9 cellular contexts compared by ENCODE assay signal in genomic region chr2:216632321-216632951, GRCh38. TPM values are rescaled to one million over a fixed set of nuclear protein-coding genes. Genes with fewer than 3 reads are reported as not detected.
DNase-seq lines count a peak whose midpoint lies in the region; ATAC-seq and TF ChIP-seq lines count a peak whose summit lies in the region.
"Had no signal": no experiment of that assay in that cellular context is flagged by ENCODE, and none has a peak within 500 bp of the region (broad histone marks: within the 10 kb centered on the region; RNA-seq: fewer than 3 reads in every experiment).

No MANE protein-coding gene starts in this region.

- H3K4me1 ChIP-seq in SJCRH30 (peaks cover 8% of the 10 kb centered on the region), gastroesophageal sphincter (peaks cover 0 to 47% (median 8%) of the 10 kb centered on the region in 3 donors), gastrocnemius medialis (peaks cover 4 to 14% of the 10 kb centered on the region in 2 donors)

- TF ChIP-seq POLR2A in gastroesophageal sphincter (IDR thresholded peaks at IDR 0.05) (no peak), gastrocnemius medialis (IDR thresholded peaks at IDR 0.05) (no peak)

- 43 to 50% methylated on average over 6 to 10 of the region's 13 CpGs for WGBS in gastroesophageal sphincter (ENCODE audit: low coverage in 1 of 2), 2 donors

- intact Hi-C loops in gastrocnemius medialis (cut with DNase I; ENCODE audit: low total_unique reads), result no loop called here

- peak; percentile 24 for DNase-seq in NCI-H1436 (lab: John Stamatoyannopoulos, UW)
- no peak for DNase-seq in NCI-H1436 treated with DMSO at 0.1 percent for 48 hours (lab: John Stamatoyannopoulos, UW)
- no peak for DNase-seq in SJCRH30
- DNase-seq in gastrocnemius medialis, result no peak
- DNase-seq in CD1c-positive myeloid dendritic cell (ENCODE audit: extremely low spot score), result no peak

- ATAC-seq in gastroesophageal sphincter (no peak), gastrocnemius medialis (no peak), GM21528 (IDR thresholded peaks at IDR 0.05; ENCODE audit: low FRiP score, unreplicated experiment) (no peak), GM18873 (IDR thresholded peaks at IDR 0.05; ENCODE audit: low FRiP score, unreplicated experiment) (no peak)

- H3K27ac ChIP-seq in SJCRH30 (0 out of 2 replicates have a peak overlapping the region, but pooled peaks have one; percentile 24), gastroesophageal sphincter (peak overlapping the region in 3 of 4 donors; percentile 85 to 90 (median 87)), gastrocnemius medialis (no peak overlapping the region)
- H3K27ac ChIP-seq: epithelial cell of prostate had no signal

- H3K36me3 ChIP-seq in SJCRH30, result no peaks in the 10 kb centered on the region
- no peaks in the 10 kb centered on the region for H3K36me3 ChIP-seq in gastroesophageal sphincter
- no peaks in the 10 kb centered on the region for H3K36me3 ChIP-seq in gastrocnemius medialis

- TF ChIP-seq EP300 in gastroesophageal sphincter (IDR thresholded peaks at IDR 0.05), result no peak

- no peak for TF ChIP-seq CTCF in gastroesophageal sphincter (IDR thresholded peaks at IDR 0.05)
- no peak for TF ChIP-seq CTCF in gastrocnemius medialis (IDR thresholded peaks at IDR 0.05 in 4 of 5, conservative IDR thresholded peaks at IDR 0.05 in 1 of 5)

- no peaks in the 10 kb centered on the region for H3K27me3 ChIP-seq in SJCRH30
- peaks cover 10% of the 10 kb centered on the region for H3K27me3 ChIP-seq in gastroesophageal sphincter
- peaks cover 30 to 36% (median 33%) of the 10 kb centered on the region in 3 donors for H3K27me3 ChIP-seq in gastrocnemius medialis

- in situ Hi-C loops in gastrocnemius medialis (cut with MboI; ENCODE audit: low sequenced_read_pairs in 4 of 4), result no loop called here

- H3K9me3 ChIP-seq in SJCRH30 (replicated peaks) (no peaks in the 10 kb centered on the region), gastroesophageal sphincter (no peaks in the 10 kb centered on the region), gastrocnemius medialis (no peaks in the 10 kb centered on the region)

- H3K4me3 ChIP-seq in SJCRH30 (peak overlapping the region; percentile 79), gastroesophageal sphincter (peak overlapping the region in 1 of 2 donors; percentile 79), gastrocnemius medialis (peak overlapping the region in 3 of 4 donors; percentile 45 to 61 (median 46))

RNA-seq across cellular contexts. Expression of gene IGFBP2, which starts 0.8 kb away (rescaled TPM):
- 175 and 188 TPM in 2 replicates for total RNA-seq in SJCRH30 (2014; rRNA removed; shearing (Covaris generic))
- total RNA-seq in gastroesophageal sphincter (100 to 1,000 TPM; 137 to 449 (median 301) TPM), gastrocnemius medialis (10 to 100 TPM; 14.3 to 44.4 (median 23.6) TPM)

Comparison
In these comparisons a context has a peak if more than half of its experiments do, and no peak if none do; other contexts are left out.
1. H3K27ac ChIP-seq: peak in SJCRH30 (single experiment) and gastroesophageal sphincter (3 of 4); none in gastrocnemius medialis (0 of 4).